ENCODE assay signal across 14 cellular contexts in genomic region chr10:32333849-32334248, GRCh38. TPM values are rescaled to one million over a fixed set of nuclear protein-coding genes. Genes with fewer than 3 reads are reported as not detected.
A peak's percentile ranks its signal among the peaks of the same experiment; 100 is the strongest.
DNase-seq lines count a peak whose midpoint lies in the region; ATAC-seq and TF ChIP-seq lines count a peak whose summit lies in the region.
"Had no signal": no experiment of that assay in that cellular context is flagged by ENCODE, and none has a peak within 500 bp of the region (broad histone marks: within the 10 kb centered on the region; RNA-seq: fewer than 3 reads in every experiment).

No MANE protein-coding gene starts in this region.

- WGBS in endodermal cell (ENCODE audit: insufficient coverage in 1 of 2, insufficient read length in 1 of 2), 2 experiments = 87 to 100% methylated on average over 3 of the region's 3 CpGs

- H3K27me3 ChIP-seq in endodermal cell (ENCODE audit: control insufficient read depth, insufficient read depth, low read length, poor library complexity, severe bottlenecking) (no peaks in the 10 kb centered on the region), SJCRH30 (no peaks in the 10 kb centered on the region)
- H3K27me3 ChIP-seq: ovary, spleen had no signal

- no peak overlapping the region for H3K27ac ChIP-seq in endodermal cell (ENCODE audit: low read depth, low read length)
- no peak overlapping the region for H3K27ac ChIP-seq in SJCRH30
- H3K27ac ChIP-seq: ovary had no signal

- H3K4me1 ChIP-seq in endodermal cell (ENCODE audit: control insufficient read depth, insufficient read depth, low read length) (peaks cover 31% of the 10 kb centered on the region), SJCRH30 (no peaks in the 10 kb centered on the region)

- H3K4me3 ChIP-seq in endodermal cell (ENCODE audit: low read length) = no peak overlapping the region
- H3K4me3 ChIP-seq in SJCRH30 = no peak overlapping the region
- H3K4me3 ChIP-seq: ovary, spleen had no signal

- H3K27me3 Mint-ChIP-seq in activated naive CD4-positive, alpha-beta T cell treated with anti-CD3 and anti-CD28 coated beads for 36 hours (ENCODE audit: low read depth) = no peaks in the 10 kb centered on the region
- no peaks in the 10 kb centered on the region for H3K27me3 Mint-ChIP-seq in T-helper 2 cell treated with Interferon-gamma antibody and Interleukin-4, amounts not matched to agents 5 μg/mL and 100 μg/mL, for 36 hours (ENCODE audit: low read depth)
- H3K27me3 Mint-ChIP-seq in endodermal cell (ENCODE audit: insufficient read depth) = no peaks in the 10 kb centered on the region
- H3K27me3 Mint-ChIP-seq in stimulated activated naive CD8-positive, alpha-beta T cell treated with anti-CD3 and anti-CD28 coated beads, Interleukin-15, amount 100 ng/mL, for 72 hours = no peaks in the 10 kb centered on the region
- H3K27me3 Mint-ChIP-seq: type B pancreatic cell had no signal

- intact Hi-C loops in activated naive CD4-positive, alpha-beta T cell treated with anti-CD3 and anti-CD28 coated beads for 36 hours (cut with micrococcal nuclease) = loop anchor here (2.0 to 5.0 kb wide), 2 partner anchors 35 to 1632 kb away; no protein-coding TSS in a partner anchor

- CTCF ChIA-PET in activated naive CD4-positive, alpha-beta T cell treated with anti-CD3 and anti-CD28 coated beads for 36 hours (lab: Charles Lee) = interaction anchor here (0.9 to 2.8 kb wide), 4 partner anchors 9 to 25 kb away, joined by 3 to 14 read pairs (median 4); no protein-coding TSS in a partner anchor

- DNase-seq in activated naive CD4-positive, alpha-beta T cell treated with anti-CD3 and anti-CD28 coated beads for 36 hours = peak; percentile 32
- DNase-seq in activated naive CD4-positive, alpha-beta T cell (lab: John Stamatoyannopoulos, UW) = no peak
- DNase-seq in T-helper 2 cell treated with Interferon-gamma antibody and Interleukin-4, amounts not matched to agents 5 μg/mL and 100 μg/mL, for 36 hours (ENCODE audit: low spot score) = peak; percentile 47
- DNase-seq in endodermal cell = no peak
- peak in 1 of 2 donors; percentile 35 for DNase-seq in stimulated activated naive CD8-positive, alpha-beta T cell treated with anti-CD3 and anti-CD28 coated beads, Interleukin-15, amount 100 ng/mL, for 72 hours
- no peak for DNase-seq in iPS-NIHi7 (ENCODE audit: extremely low spot score)
- no peak for DNase-seq in SJCRH30
- DNase-seq: mesendoderm, NCI-H2029, NCI-H526 treated with DMSO at 0.1 percent for 48 hours, ovary, spleen had no signal

- H3K9me3 Mint-ChIP-seq in activated naive CD4-positive, alpha-beta T cell treated with anti-CD3 and anti-CD28 coated beads for 36 hours = no peaks in the 10 kb centered on the region
- no peaks in the 10 kb centered on the region for H3K9me3 Mint-ChIP-seq in T-helper 2 cell treated with Interferon-gamma antibody and Interleukin-4, amounts not matched to agents 5 μg/mL and 100 μg/mL, for 36 hours
- H3K9me3 Mint-ChIP-seq in endodermal cell = no peaks in the 10 kb centered on the region
- H3K9me3 Mint-ChIP-seq in stimulated activated naive CD8-positive, alpha-beta T cell treated with anti-CD3 and anti-CD28 coated beads, Interleukin-15, amount 100 ng/mL, for 72 hours = peaks cover 6 to 11% of the 10 kb centered on the region in 2 donors

- TF ChIP-seq CTCF in endodermal cell (conservative IDR thresholded peaks at IDR 0.05) = no peak

- no peaks in the 10 kb centered on the region for H3K9me3 ChIP-seq in endodermal cell (ENCODE audit: control insufficient read depth, low read length)
- no peaks in the 10 kb centered on the region for H3K9me3 ChIP-seq in SJCRH30 (replicated peaks)
- H3K9me3 ChIP-seq: ovary, spleen had no signal

- no peak overlapping the region for H3K9ac ChIP-seq in endodermal cell (ENCODE audit: extremely low read depth, low read length, poor library complexity, severe bottlenecking)

- peaks cover 16% of the 10 kb centered on the region for H3K36me3 Mint-ChIP-seq in activated naive CD4-positive, alpha-beta T cell treated with anti-CD3 and anti-CD28 coated beads for 36 hours (ENCODE audit: low read depth)
- peaks cover 32% of the 10 kb centered on the region for H3K36me3 Mint-ChIP-seq in T-helper 2 cell treated with Interferon-gamma antibody and Interleukin-4, amounts not matched to agents 5 μg/mL and 100 μg/mL, for 36 hours (ENCODE audit: low read depth)
- H3K36me3 Mint-ChIP-seq in endodermal cell (ENCODE audit: low read depth) = peaks cover 3% of the 10 kb centered on the region

- ATAC-seq in stimulated activated naive CD8-positive, alpha-beta T cell treated with anti-CD3 and anti-CD28 coated beads, Interleukin-15, amount 100 ng/mL, for 72 hours = no peak
- no peak for ATAC-seq in HG02884 (IDR thresholded peaks at IDR 0.05; ENCODE audit: unreplicated experiment)

- H3K4me3 Mint-ChIP-seq in activated naive CD4-positive, alpha-beta T cell treated with anti-CD3 and anti-CD28 coated beads for 36 hours = peak overlapping the region; percentile 50
- H3K4me3 Mint-ChIP-seq in T-helper 2 cell treated with Interferon-gamma antibody and Interleukin-4, amounts not matched to agents 5 μg/mL and 100 μg/mL, for 36 hours = peak overlapping the region; percentile 78
- no peak overlapping the region for H3K4me3 Mint-ChIP-seq in endodermal cell
- peak overlapping the region; percentile 76 to 86 for H3K4me3 Mint-ChIP-seq in stimulated activated naive CD8-positive, alpha-beta T cell treated with anti-CD3 and anti-CD28 coated beads, Interleukin-15, amount 100 ng/mL, for 72 hours
- H3K4me3 Mint-ChIP-seq: type B pancreatic cell had no signal

- H3K27ac Mint-ChIP-seq in activated naive CD4-positive, alpha-beta T cell treated with anti-CD3 and anti-CD28 coated beads for 36 hours = peak overlapping the region; percentile 90
- peak overlapping the region; percentile 95 for H3K27ac Mint-ChIP-seq in T-helper 2 cell treated with Interferon-gamma antibody and Interleukin-4, amounts not matched to agents 5 μg/mL and 100 μg/mL, for 36 hours
- peak overlapping the region; percentile 11 for H3K27ac Mint-ChIP-seq in endodermal cell
- H3K27ac Mint-ChIP-seq in stimulated activated naive CD8-positive, alpha-beta T cell treated with anti-CD3 and anti-CD28 coated beads, Interleukin-15, amount 100 ng/mL, for 72 hours = peak overlapping the region; percentile 79 to 97
- H3K27ac Mint-ChIP-seq: type B pancreatic cell had no signal

- H3K4me1 Mint-ChIP-seq in activated naive CD4-positive, alpha-beta T cell treated with anti-CD3 and anti-CD28 coated beads for 36 hours (ENCODE audit: low read depth) = peaks cover 95% of the 10 kb centered on the region
- peaks cover 71% of the 10 kb centered on the region for H3K4me1 Mint-ChIP-seq in T-helper 2 cell treated with Interferon-gamma antibody and Interleukin-4, amounts not matched to agents 5 μg/mL and 100 μg/mL, for 36 hours (ENCODE audit: low read depth)
- H3K4me1 Mint-ChIP-seq in endodermal cell = peaks cover 65% of the 10 kb centered on the region
- peaks cover 93% of the 10 kb centered on the region for H3K4me1 Mint-ChIP-seq in stimulated activated naive CD8-positive, alpha-beta T cell treated with anti-CD3 and anti-CD28 coated beads, Interleukin-15, amount 100 ng/mL, for 72 hours

- H3K36me3 ChIP-seq in endodermal cell (ENCODE audit: control insufficient read depth, insufficient read depth, low read length) = no peaks in the 10 kb centered on the region
- no peaks in the 10 kb centered on the region for H3K36me3 ChIP-seq in SJCRH30
- H3K36me3 ChIP-seq: ovary had no signal

RNA-seq across cellular contexts. Expression of gene EPC1, which starts 13.1 kb away (rescaled TPM):
- 10 to 100 TPM; 29.4 to 33.5 TPM for total RNA-seq in activated naive CD4-positive, alpha-beta T cell treated with anti-CD3 and anti-CD28 coated beads for 36 hours
- total RNA-seq in endodermal cell = 10 to 100 TPM; 27.9 to 40.3 TPM
- polyA plus RNA-seq in endodermal cell (2013, experiment 1 of 2) = 32.5 TPM
- polyA plus RNA-seq in endodermal cell (2013, experiment 2 of 2) = 32.7 TPM
- 22.5 and 29.6 TPM in 2 replicates for total RNA-seq in SJCRH30 (2014; rRNA removed; shearing (Covaris generic))

Comparison
In these comparisons a context has a peak if more than half of its experiments do, and no peak if none do; other contexts are left out.
1. DNase-seq: peak in activated naive CD4-positive, alpha-beta T cell treated with anti-CD3 and anti-CD28 coated beads for 36 hours (single experiment) and T-helper 2 cell treated with Interferon-gamma antibody and Interleukin-4, amounts not matched to agents 5 μg/mL and 100 μg/mL, for 36 hours (single experiment); none in activated naive CD4-positive, alpha-beta T cell (0 of 4), endodermal cell (single experiment), iPS-NIHi7 (single experiment) and SJCRH30 (0 of 2).
2. H3K27ac Mint-ChIP-seq: peak in every context shown above with its lines; median percentile 95 in T-helper 2 cell treated with Interferon-gamma antibody and Interleukin-4, amounts not matched to agents 5 μg/mL and 100 μg/mL, for 36 hours; 90 in activated naive CD4-positive, alpha-beta T cell treated with anti-CD3 and anti-CD28 coated beads for 36 hours; 88 in stimulated activated naive CD8-positive, alpha-beta T cell treated with anti-CD3 and anti-CD28 coated beads, Interleukin-15, amount 100 ng/mL, for 72 hours; 11 in endodermal cell.